ENCODE assay signal across 1 cellular context in the genomic region with DNA sequence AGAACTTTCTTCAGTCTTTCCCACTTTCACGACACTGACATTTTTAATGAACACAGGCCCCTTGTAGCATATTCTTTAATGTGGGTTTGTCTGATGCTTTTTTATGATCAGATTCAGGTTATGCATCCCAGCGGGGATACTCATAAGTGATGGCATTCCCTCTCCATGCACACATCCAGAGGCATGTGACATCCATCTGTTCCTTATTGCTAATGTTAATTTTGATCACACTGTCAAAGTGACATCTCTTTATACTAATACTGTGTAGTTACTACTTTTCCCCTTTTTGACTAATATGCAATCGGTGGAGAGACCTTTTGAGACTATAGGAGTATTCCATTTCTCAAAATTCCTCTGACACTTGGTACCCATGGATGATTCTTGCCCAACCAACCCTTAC.
TF ChIP-seq lines count a peak whose summit lies in the region.

No MANE protein-coding gene starts in this region.

TF ChIP-seq in neural cell, 6 proteins besides CTCF, POLR2A, EP300 and RAD21 (continued from another document):
- TF ChIP-seq MXI1 (conservative IDR thresholded peaks at IDR 0.05; ENCODE audit: poor library complexity, severe bottlenecking): no peak
- TF ChIP-seq EZH2 (IDR thresholded peaks at IDR 0.05; ENCODE audit: borderline replicate concordance, insufficient read depth, low read length, poor library complexity, severe bottlenecking): no peak
- TF ChIP-seq, protein P1, sequence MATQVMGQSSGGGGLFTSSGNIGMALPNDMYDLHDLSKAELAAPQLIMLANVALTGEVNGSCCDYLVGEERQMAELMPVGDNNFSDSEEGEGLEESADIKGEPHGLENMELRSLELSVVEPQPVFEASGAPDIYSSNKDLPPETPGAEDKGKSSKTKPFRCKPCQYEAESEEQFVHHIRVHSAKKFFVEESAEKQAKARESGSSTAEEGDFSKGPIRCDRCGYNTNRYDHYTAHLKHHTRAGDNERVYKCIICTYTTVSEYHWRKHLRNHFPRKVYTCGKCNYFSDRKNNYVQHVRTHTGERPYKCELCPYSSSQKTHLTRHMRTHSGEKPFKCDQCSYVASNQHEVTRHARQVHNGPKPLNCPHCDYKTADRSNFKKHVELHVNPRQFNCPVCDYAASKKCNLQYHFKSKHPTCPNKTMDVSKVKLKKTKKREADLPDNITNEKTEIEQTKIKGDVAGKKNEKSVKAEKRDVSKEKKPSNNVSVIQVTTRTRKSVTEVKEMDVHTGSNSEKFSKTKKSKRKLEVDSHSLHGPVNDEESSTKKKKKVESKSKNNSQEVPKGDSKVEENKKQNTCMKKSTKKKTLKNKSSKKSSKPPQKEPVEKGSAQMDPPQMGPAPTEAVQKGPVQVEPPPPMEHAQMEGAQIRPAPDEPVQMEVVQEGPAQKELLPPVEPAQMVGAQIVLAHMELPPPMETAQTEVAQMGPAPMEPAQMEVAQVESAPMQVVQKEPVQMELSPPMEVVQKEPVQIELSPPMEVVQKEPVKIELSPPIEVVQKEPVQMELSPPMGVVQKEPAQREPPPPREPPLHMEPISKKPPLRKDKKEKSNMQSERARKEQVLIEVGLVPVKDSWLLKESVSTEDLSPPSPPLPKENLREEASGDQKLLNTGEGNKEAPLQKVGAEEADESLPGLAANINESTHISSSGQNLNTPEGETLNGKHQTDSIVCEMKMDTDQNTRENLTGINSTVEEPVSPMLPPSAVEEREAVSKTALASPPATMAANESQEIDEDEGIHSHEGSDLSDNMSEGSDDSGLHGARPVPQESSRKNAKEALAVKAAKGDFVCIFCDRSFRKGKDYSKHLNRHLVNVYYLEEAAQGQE (IDR thresholded peaks at IDR 0.05; ENCODE audit: borderline replicate concordance): peak; percentile 91
- no peak for TF ChIP-seq TAF1 (IDR thresholded peaks at IDR 0.05; ENCODE audit: low read depth)
